17 cellular contexts compared by ENCODE assay signal in genomic region chr18:69755041-69755440, GRCh38.
A peak's percentile ranks its signal among the peaks of the same experiment; 100 is the strongest.
DNase-seq lines count a peak whose midpoint lies in the region; ATAC-seq, FAIRE-seq and TF ChIP-seq lines count a peak whose summit lies in the region.
"Had no signal": no experiment of that assay in that cellular context is flagged by ENCODE, and none has a peak within 500 bp of the region (broad histone marks: within the 10 kb centered on the region; RNA-seq: fewer than 3 reads in every experiment).

No MANE protein-coding gene starts in this region.

- no peaks in the 10 kb centered on the region for H3K27me3 Mint-ChIP-seq in activated naive CD8-positive, alpha-beta T cell
- no peaks in the 10 kb centered on the region for H3K27me3 Mint-ChIP-seq in activated naive CD8-positive, alpha-beta T cell treated with anti-CD3 and anti-CD28 coated beads, Interleukin-2, amount 50 U/mL, for 24 hours
- H3K27me3 Mint-ChIP-seq in astrocyte (ENCODE audit: low read depth, unreplicated experiment), result no peaks in the 10 kb centered on the region

- ATAC-seq in activated naive CD8-positive, alpha-beta T cell treated with anti-CD3 and anti-CD28 coated beads, Interleukin-2, amount 50 U/mL, for 24 hours, result no peak
- ATAC-seq: GM12878, GM23338 had no signal

- peak overlapping the region; percentile 5 for H3K4me3 Mint-ChIP-seq in activated naive CD8-positive, alpha-beta T cell
- H3K4me3 Mint-ChIP-seq in activated naive CD8-positive, alpha-beta T cell treated with anti-CD3 and anti-CD28 coated beads, Interleukin-2, amount 50 U/mL, for 24 hours, result no peak overlapping the region
- H3K4me3 Mint-ChIP-seq in astrocyte (ENCODE audit: unreplicated experiment), result no peak overlapping the region
- H3K4me3 Mint-ChIP-seq: CD4-positive, CD25-positive, alpha-beta regulatory T cell; GM23338; H9 had no signal

- H3K4me2 ChIP-seq in astrocyte (ENCODE audit: low read length), result no peak overlapping the region
- H3K4me2 ChIP-seq: BLaER1 treated with 17β-estradiol and CSF1 and Interleukin-3, amounts not matched to agents 10 nM and 100 nM; GM23338 had no signal

- peaks cover 42% of the 10 kb centered on the region for H3K4me1 Mint-ChIP-seq in activated naive CD8-positive, alpha-beta T cell (ENCODE audit: low read depth)
- H3K4me1 Mint-ChIP-seq in activated naive CD8-positive, alpha-beta T cell treated with anti-CD3 and anti-CD28 coated beads, Interleukin-2, amount 50 U/mL, for 24 hours, result peaks cover 16% of the 10 kb centered on the region
- H3K4me1 Mint-ChIP-seq in astrocyte (ENCODE audit: low read depth, unreplicated experiment), result peaks cover 3% of the 10 kb centered on the region

- peaks cover 9% of the 10 kb centered on the region for H3K4me1 ChIP-seq in astrocyte (ENCODE audit: insufficient read depth, low read length)
- H3K4me1 ChIP-seq: BLaER1 treated with 17β-estradiol and CSF1 and Interleukin-3, amounts not matched to agents 10 nM and 100 nM had no signal

- peaks cover 28% of the 10 kb centered on the region for H3K36me3 Mint-ChIP-seq in activated naive CD8-positive, alpha-beta T cell
- H3K36me3 Mint-ChIP-seq in activated naive CD8-positive, alpha-beta T cell treated with anti-CD3 and anti-CD28 coated beads, Interleukin-2, amount 50 U/mL, for 24 hours (ENCODE audit: low read depth), result peaks cover 6% of the 10 kb centered on the region
- no peaks in the 10 kb centered on the region for H3K36me3 Mint-ChIP-seq in astrocyte (ENCODE audit: low read depth, unreplicated experiment)
- H3K36me3 Mint-ChIP-seq: CD4-positive, CD25-positive, alpha-beta regulatory T cell had no signal

- no peak overlapping the region for H2AFZ ChIP-seq in astrocyte (ENCODE audit: low read depth, low read length)
- H2AFZ ChIP-seq: GM23338 had no signal

- no peaks in the 10 kb centered on the region for H3K9me3 ChIP-seq in astrocyte (ENCODE audit: insufficient read depth, low read depth, low read length)

- H3K9ac ChIP-seq in astrocyte (ENCODE audit: low read length), result no peak overlapping the region
- H3K9ac ChIP-seq: BLaER1 treated with 17β-estradiol and CSF1 and Interleukin-3, amounts not matched to agents 10 nM and 100 nM had no signal

- peaks cover 16% of the 10 kb centered on the region for H3K9me3 Mint-ChIP-seq in activated naive CD8-positive, alpha-beta T cell (ENCODE audit: low read depth)
- H3K9me3 Mint-ChIP-seq in activated naive CD8-positive, alpha-beta T cell treated with anti-CD3 and anti-CD28 coated beads, Interleukin-2, amount 50 U/mL, for 24 hours, result peaks cover 22% of the 10 kb centered on the region
- no peaks in the 10 kb centered on the region for H3K9me3 Mint-ChIP-seq in astrocyte (ENCODE audit: unreplicated experiment)

- no peak overlapping the region for H3K27ac Mint-ChIP-seq in activated naive CD8-positive, alpha-beta T cell
- no peak overlapping the region for H3K27ac Mint-ChIP-seq in activated naive CD8-positive, alpha-beta T cell treated with anti-CD3 and anti-CD28 coated beads, Interleukin-2, amount 50 U/mL, for 24 hours
- no peak overlapping the region for H3K27ac Mint-ChIP-seq in astrocyte (ENCODE audit: unreplicated experiment)
- H3K27ac Mint-ChIP-seq: CD4-positive, CD25-positive, alpha-beta regulatory T cell; GM23338; H9 had no signal

- intact Hi-C loops in head of caudate nucleus (cut with DNase I), result no loop called here

- no peak for TF ChIP-seq CTCF in astrocyte (IDR thresholded peaks at IDR 0.05; ENCODE audit: insufficient read depth, low read depth, low read length)

- H3K79me2 ChIP-seq in astrocyte (ENCODE audit: insufficient read depth, low read length), result no peaks in the 10 kb centered on the region

- no peaks in the 10 kb centered on the region for H3K27me3 ChIP-seq in astrocyte (ENCODE audit: insufficient read depth, low read length)
- H3K27me3 ChIP-seq: BLaER1 treated with 17β-estradiol and CSF1 and Interleukin-3, amounts not matched to agents 10 nM and 100 nM had no signal

- no peak for FAIRE-seq in astrocyte (lab: Jason Lieb, UNC)
- FAIRE-seq: A204.1, GM12878, GM18507, HTR-8/SVneo had no signal

- no peak overlapping the region for H3K4me3 ChIP-seq in astrocyte (ENCODE audit: insufficient read depth, low read depth, low read length)
- H3K4me3 ChIP-seq: BLaER1 treated with 17β-estradiol and CSF1 and Interleukin-3, amounts not matched to agents 10 nM and 100 nM; GM12878; GM23338 had no signal

- DNase-seq in activated naive CD8-positive, alpha-beta T cell treated with anti-CD3 and anti-CD28 coated beads, Interleukin-2, amount 50 U/mL, for 24 hours, result no peak
- DNase-seq in GM04503 (ENCODE audit: low read depth), result peak; percentile 14
- peak; percentile 79 for DNase-seq in astrocyte (ENCODE audit: low read depth)
- DNase-seq in fibroblast of peridontal ligament (ENCODE audit: extremely low read depth), result peak; percentile 59
- no peak for DNase-seq in head of caudate nucleus
- no peak for DNase-seq in NCI-H1694 treated with DMSO at 0.1 percent for 48 hours (lab: John Stamatoyannopoulos, UW)
- DNase-seq: Calu3; CD4-positive, CD25-positive, alpha-beta regulatory T cell; DMS 273 treated with DMSO at 0.1 percent for 48 hours; H9 had no signal

- no peaks in the 10 kb centered on the region for H3K36me3 ChIP-seq in astrocyte (ENCODE audit: insufficient read depth, low read length)
- H3K36me3 ChIP-seq: BLaER1 treated with 17β-estradiol and CSF1 and Interleukin-3, amounts not matched to agents 10 nM and 100 nM had no signal

- H3K27ac ChIP-seq in astrocyte (ENCODE audit: low read depth, low read length), result no peak overlapping the region
- H3K27ac ChIP-seq: BLaER1 treated with 17β-estradiol and CSF1 and Interleukin-3, amounts not matched to agents 10 nM and 100 nM had no signal

- no peaks in the 10 kb centered on the region for H4K20me1 ChIP-seq in astrocyte (ENCODE audit: insufficient read depth, low read length)
- H4K20me1 ChIP-seq: BLaER1 treated with 17β-estradiol and CSF1 and Interleukin-3, amounts not matched to agents 10 nM and 100 nM had no signal

Comparison
In these comparisons a context has a peak if more than half of its experiments do, and no peak if none do; other contexts are left out.
1. DNase-seq: peak in GM04503 (single experiment), astrocyte (single experiment) and fibroblast of peridontal ligament (single experiment); none in activated naive CD8-positive, alpha-beta T cell treated with anti-CD3 and anti-CD28 coated beads, Interleukin-2, amount 50 U/mL, for 24 hours (single experiment), head of caudate nucleus (0 of 42) and NCI-H1694 treated with DMSO at 0.1 percent for 48 hours (single experiment).